Comparison of ENCODE assay signal across 8 cellular contexts in the genomic region with DNA sequence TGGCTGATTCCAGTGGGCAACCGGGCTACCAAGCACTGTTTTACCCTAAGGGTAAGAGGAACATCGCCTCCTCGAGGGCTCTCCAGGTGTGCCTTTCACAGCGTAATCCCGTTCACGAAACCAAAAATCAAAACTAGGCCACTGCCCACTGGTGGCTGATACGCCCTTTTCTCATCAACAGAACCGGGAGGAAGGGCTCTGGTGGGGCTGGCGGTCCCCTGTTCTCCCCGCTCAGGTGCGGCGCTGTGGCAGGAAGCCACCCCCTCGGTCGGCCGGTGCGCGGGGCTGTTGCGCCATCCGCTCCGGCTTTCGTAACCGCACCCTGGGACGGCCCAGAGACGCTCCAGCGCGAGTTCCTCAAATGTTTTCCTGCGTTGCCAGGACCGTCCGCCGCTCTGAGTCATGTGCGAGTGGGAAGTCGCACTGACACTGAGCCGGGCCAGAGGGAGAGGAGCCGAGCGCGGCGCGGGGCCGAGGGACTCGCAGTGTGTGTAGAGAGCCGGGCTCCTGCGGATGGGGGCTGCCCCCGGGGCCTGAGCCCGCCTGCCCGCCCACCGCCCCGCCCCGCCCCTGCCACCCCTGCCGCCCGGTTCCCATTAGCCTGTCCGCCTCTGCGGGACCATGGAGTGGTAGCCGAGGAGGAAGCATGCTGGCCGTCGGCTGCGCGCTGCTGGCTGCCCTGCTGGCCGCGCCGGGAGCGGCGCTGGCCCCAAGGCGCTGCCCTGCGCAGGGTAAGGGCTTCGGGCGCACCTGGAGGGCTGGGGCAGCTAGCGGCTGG. TPM values are rescaled to one million over a fixed set of nuclear protein-coding genes. Genes with fewer than 3 reads are reported as not detected.
A peak's percentile ranks its signal among the peaks of the same experiment; 100 is the strongest.
DNase-seq lines count a peak whose midpoint lies in the region; ATAC-seq and TF ChIP-seq lines count a peak whose summit lies in the region.

IL6R (plus strand) TSS at position 360 of the 778 bp plus-strand sequence; CDS start at position 647, 287 bp downstream.

- H3K27me3 Mint-ChIP-seq in activated naive CD8-positive, alpha-beta T cell treated with anti-CD3 and anti-CD28 coated beads, Interleukin-2, amount 50 U/mL, for 24 hours, result peaks cover 2% of the 10 kb centered on the region

- POLR2A ChIA-PET in A673 (lab: Charles Lee; ENCODE audit: low non-redundant PET), result no interaction called here

- H3K27me3 ChIP-seq in A673 (replicated peaks; ENCODE audit: insufficient read depth, low read depth, low read length, poor library complexity) (peaks cover 18% of the 10 kb centered on the region), tibial artery (no peaks in the 10 kb centered on the region)

- H3K27ac ChIP-seq in A673 (ENCODE audit: low read depth, low read length, poor library complexity, severe bottlenecking) (no peak within 1 kb of the TSS), tibial artery (peak within 1 kb of the TSS; percentile 95 to 98)

- ATAC-seq in GM18511 (IDR thresholded peaks at IDR 0.05; ENCODE audit: unreplicated experiment) (peak; percentile 41), SK-N-SH treated with all-trans-retinoic acid at 6 μM for 48 hours (peak; percentile 91), Right ventricle myocardium superior (ENCODE audit: poor library complexity) (peak; percentile 89)
- peak; percentile 58 for ATAC-seq in activated naive CD8-positive, alpha-beta T cell treated with anti-CD3 and anti-CD28 coated beads, Interleukin-2, amount 50 U/mL, for 24 hours

- H3K4me3 Mint-ChIP-seq in activated naive CD8-positive, alpha-beta T cell treated with anti-CD3 and anti-CD28 coated beads, Interleukin-2, amount 50 U/mL, for 24 hours, result peak within 1 kb of the TSS; percentile 81

- H3K4me3 ChIP-seq in A673 (ENCODE audit: low read depth, low read length, poor library complexity, severe bottlenecking) (peak within 1 kb of the TSS; percentile 50), tibial artery (peak within 1 kb of the TSS; percentile 73 to 75)

- CTCF ChIA-PET in A673 (lab: Charles Lee), result no interaction called here

- H3K4me1 ChIP-seq in A673 (ENCODE audit: insufficient read depth, low read length, poor library complexity, severe bottlenecking) (peaks cover 13% of the 10 kb centered on the region), tibial artery (peaks cover 0 to 38% (median 29%) of the 10 kb centered on the region in 4 donors)

- H3K9me3 Mint-ChIP-seq in activated naive CD8-positive, alpha-beta T cell treated with anti-CD3 and anti-CD28 coated beads, Interleukin-2, amount 50 U/mL, for 24 hours, result no peaks in the 10 kb centered on the region

- peaks cover 82% of the 10 kb centered on the region for H3K4me1 Mint-ChIP-seq in activated naive CD8-positive, alpha-beta T cell treated with anti-CD3 and anti-CD28 coated beads, Interleukin-2, amount 50 U/mL, for 24 hours

- H3K36me3 Mint-ChIP-seq in activated naive CD8-positive, alpha-beta T cell treated with anti-CD3 and anti-CD28 coated beads, Interleukin-2, amount 50 U/mL, for 24 hours (ENCODE audit: low read depth), result no peaks in the 10 kb centered on the region

- peak within 1 kb of the TSS; percentile 83 for H3K27ac Mint-ChIP-seq in activated naive CD8-positive, alpha-beta T cell treated with anti-CD3 and anti-CD28 coated beads, Interleukin-2, amount 50 U/mL, for 24 hours

- peak; percentile 75 for DNase-seq in A673 (ENCODE audit: low spot score)
- peak; percentile 65 for DNase-seq in HS-27A (ENCODE audit: low read depth)
- peak; percentile 73 for DNase-seq in activated naive CD8-positive, alpha-beta T cell treated with anti-CD3 and anti-CD28 coated beads, Interleukin-2, amount 50 U/mL, for 24 hours
- DNase-seq in Right ventricle myocardium superior, result peak; percentile 96
- DNase-seq in occipital lobe (lab: John Stamatoyannopoulos, UW), result peak; percentile 82
- peak; percentile 96 to 98 for DNase-seq in tibial artery

- H3K9me3 ChIP-seq in A673 (ENCODE audit: low read depth, low read length, poor library complexity, severe bottlenecking), result no peaks in the 10 kb centered on the region
- H3K9me3 ChIP-seq in tibial artery, result no peaks in the 10 kb centered on the region

- BruUV-seq in A673 (replicated peaks; lab: Mats Ljungman, UMichigan), result no TSS peak

- H3K36me3 ChIP-seq in A673 (ENCODE audit: insufficient read depth, low read length, poor library complexity, severe bottlenecking) (no peaks in the 10 kb centered on the region), tibial artery (peaks cover 0 to under 1% (median 0%) of the 10 kb centered on the region in 3 donors)

- TF ChIP-seq CTCF in A673 (conservative IDR thresholded peaks at IDR 0.05; ENCODE audit: low read depth, low read length) (peak; percentile 40), tibial artery (IDR thresholded peaks at IDR 0.05) (peak; percentile 27 to 48)

- intact Hi-C loops in A673 (cut with micrococcal nuclease; ENCODE audit: unreplicated experiment) (no loop called here), Right ventricle myocardium superior (cut with DNase I) (loop anchor here (5.0 to 10.0 kb wide), 3 partner anchors 32 to 73 kb away; no protein-coding TSS in a partner anchor), tibial artery (cut with DNase I; ENCODE audit: low total_unique reads) (loop anchor here (1.0 to 5.0 kb wide), 2 partner anchors 30 to 78 kb away; partner anchors contain the start of gene ATP8B2)

TF ChIP-seq in SK-N-SH treated with all-trans-retinoic acid at 6 μM for 48 hours, 23 proteins besides CTCF, POLR2A, EP300 and RAD21:
- no peak for TF ChIP-seq PATZ1 (CRISPR knock-in tag; IDR thresholded peaks at IDR 0.05; ENCODE audit: borderline replicate concordance)
- TF ChIP-seq, protein P1, sequence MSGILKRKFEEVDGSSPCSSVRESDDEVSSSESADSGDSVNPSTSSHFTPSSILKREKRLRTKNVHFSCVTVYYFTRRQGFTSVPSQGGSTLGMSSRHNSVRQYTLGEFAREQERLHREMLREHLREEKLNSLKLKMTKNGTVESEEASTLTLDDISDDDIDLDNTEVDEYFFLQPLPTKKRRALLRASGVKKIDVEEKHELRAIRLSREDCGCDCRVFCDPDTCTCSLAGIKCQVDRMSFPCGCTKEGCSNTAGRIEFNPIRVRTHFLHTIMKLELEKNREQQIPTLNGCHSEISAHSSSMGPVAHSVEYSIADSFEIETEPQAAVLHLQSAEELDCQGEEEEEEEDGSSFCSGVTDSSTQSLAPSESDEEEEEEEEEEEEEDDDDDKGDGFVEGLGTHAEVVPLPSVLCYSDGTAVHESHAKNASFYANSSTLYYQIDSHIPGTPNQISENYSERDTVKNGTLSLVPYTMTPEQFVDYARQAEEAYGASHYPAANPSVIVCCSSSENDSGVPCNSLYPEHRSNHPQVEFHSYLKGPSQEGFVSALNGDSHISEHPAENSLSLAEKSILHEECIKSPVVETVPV (CRISPR knock-in tag; IDR thresholded peaks at IDR 0.05), result no peak
- TF ChIP-seq ZNF565 (CRISPR knock-in tag; conservative IDR thresholded peaks at IDR 0.05; ENCODE audit: low read depth), result no peak
- no peak for TF ChIP-seq TOX (CRISPR knock-in tag; IDR thresholded peaks at IDR 0.05; ENCODE audit: borderline replicate concordance)
- no peak for TF ChIP-seq TCF4 (CRISPR knock-in tag; IDR thresholded peaks at IDR 0.05; ENCODE audit: borderline replicate concordance)
- no peak for TF ChIP-seq GLIS3 (CRISPR knock-in tag; IDR thresholded peaks at IDR 0.05)
- TF ChIP-seq ISL1 (CRISPR knock-in tag; IDR thresholded peaks at IDR 0.05), result no peak
- TF ChIP-seq CSDC2 (CRISPR knock-in tag; IDR thresholded peaks at IDR 0.05), result no peak
- TF ChIP-seq ESRRG (CRISPR knock-in tag; IDR thresholded peaks at IDR 0.05), result no peak
TF ChIP-seq in SK-N-SH treated with all-trans-retinoic acid at 6 μM for 48 hours: peak in this region for 0.

RNA-seq across cellular contexts. Expression of gene IL6R, which starts in this region (rescaled TPM):
- total RNA-seq in A673 (2021) (1.6 and 1.9 TPM in 2 replicates), Right ventricle myocardium superior (10.3 TPM), occipital lobe (2.8 TPM)

Comparison
In these comparisons a context has a peak if more than half of its experiments do, and no peak if none do; other contexts are left out.
1. ATAC-seq: peak in every context shown above with its lines; median percentile 91 in SK-N-SH treated with all-trans-retinoic acid at 6 μM for 48 hours; 89 in Right ventricle myocardium superior; 58 in activated naive CD8-positive, alpha-beta T cell treated with anti-CD3 and anti-CD28 coated beads, Interleukin-2, amount 50 U/mL, for 24 hours; 41 in GM18511.